1 cellular context compared by ENCODE assay signal in the genomic region with DNA sequence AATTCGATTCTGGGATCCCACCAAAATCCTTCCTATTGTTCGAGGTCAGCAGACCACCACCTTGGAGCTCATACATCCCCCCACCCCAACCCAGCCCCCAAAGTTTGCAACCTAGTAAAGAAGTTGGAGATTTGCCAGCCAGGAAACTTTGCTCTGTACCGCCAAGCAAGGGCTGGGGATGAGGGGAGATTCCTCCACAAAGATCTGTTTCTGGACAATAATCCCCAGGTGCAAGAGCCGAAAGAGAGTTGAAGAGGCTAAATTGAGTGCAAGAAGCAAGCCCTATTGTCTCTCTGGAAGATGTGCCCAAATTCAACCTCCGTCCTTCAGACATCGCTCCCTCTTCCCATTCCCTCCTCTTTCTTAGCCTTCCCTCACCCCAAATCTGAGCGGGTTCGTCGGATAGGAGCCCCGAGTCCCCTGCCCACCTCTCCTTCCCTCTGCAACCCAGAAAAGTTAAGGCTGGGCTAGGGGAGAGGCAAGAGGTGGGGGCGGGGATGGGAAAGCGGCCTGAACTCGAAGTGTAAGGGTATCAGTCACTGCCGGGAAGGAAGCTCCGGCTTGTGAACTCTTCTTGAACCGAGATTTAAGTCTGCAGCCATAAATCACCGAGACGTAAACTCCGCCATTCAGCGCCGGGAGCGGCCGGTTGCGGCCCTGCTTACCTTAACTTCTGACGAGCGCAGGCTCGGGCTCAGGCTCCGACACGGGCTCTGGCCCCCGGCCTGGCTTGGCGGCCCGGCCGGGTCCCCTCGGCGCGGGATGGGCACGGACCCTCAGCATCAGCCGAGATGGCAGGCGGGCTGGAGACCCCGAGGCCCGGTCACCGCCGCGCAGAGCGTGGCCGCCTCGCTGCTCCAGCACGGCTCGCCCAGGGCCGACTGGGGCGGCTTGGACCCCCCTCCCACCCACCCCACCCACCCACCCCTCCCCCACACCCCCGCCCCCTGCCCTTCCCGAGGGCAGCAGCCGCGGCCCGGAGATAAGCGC.
A peak's percentile ranks its signal among the peaks of the same experiment; 100 is the strongest.
TF ChIP-seq lines count a peak whose summit lies in the region.

No MANE protein-coding gene starts in this region.

TF ChIP-seq in GM23338, 12 proteins besides CTCF, POLR2A, EP300 and RAD21:
- TF ChIP-seq, protein P1, sequence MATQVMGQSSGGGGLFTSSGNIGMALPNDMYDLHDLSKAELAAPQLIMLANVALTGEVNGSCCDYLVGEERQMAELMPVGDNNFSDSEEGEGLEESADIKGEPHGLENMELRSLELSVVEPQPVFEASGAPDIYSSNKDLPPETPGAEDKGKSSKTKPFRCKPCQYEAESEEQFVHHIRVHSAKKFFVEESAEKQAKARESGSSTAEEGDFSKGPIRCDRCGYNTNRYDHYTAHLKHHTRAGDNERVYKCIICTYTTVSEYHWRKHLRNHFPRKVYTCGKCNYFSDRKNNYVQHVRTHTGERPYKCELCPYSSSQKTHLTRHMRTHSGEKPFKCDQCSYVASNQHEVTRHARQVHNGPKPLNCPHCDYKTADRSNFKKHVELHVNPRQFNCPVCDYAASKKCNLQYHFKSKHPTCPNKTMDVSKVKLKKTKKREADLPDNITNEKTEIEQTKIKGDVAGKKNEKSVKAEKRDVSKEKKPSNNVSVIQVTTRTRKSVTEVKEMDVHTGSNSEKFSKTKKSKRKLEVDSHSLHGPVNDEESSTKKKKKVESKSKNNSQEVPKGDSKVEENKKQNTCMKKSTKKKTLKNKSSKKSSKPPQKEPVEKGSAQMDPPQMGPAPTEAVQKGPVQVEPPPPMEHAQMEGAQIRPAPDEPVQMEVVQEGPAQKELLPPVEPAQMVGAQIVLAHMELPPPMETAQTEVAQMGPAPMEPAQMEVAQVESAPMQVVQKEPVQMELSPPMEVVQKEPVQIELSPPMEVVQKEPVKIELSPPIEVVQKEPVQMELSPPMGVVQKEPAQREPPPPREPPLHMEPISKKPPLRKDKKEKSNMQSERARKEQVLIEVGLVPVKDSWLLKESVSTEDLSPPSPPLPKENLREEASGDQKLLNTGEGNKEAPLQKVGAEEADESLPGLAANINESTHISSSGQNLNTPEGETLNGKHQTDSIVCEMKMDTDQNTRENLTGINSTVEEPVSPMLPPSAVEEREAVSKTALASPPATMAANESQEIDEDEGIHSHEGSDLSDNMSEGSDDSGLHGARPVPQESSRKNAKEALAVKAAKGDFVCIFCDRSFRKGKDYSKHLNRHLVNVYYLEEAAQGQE (IDR thresholded peaks at IDR 0.05; ENCODE audit: unreplicated experiment) = no peak
- TF ChIP-seq EZH2 (IDR thresholded peaks at IDR 0.05; ENCODE audit: low read depth, unreplicated experiment) (peak; percentile 99), EZH2phosphoT487 (IDR thresholded peaks at IDR 0.05; ENCODE audit: unreplicated experiment) (peak; percentile 98)
